In genomic region chr7:141290365-141290764, GRCh38 we compare ENCODE assay signal across 22 cellular contexts.
A peak's percentile ranks its signal among the peaks of the same experiment; 100 is the strongest.
DNase-seq lines count a peak whose midpoint lies in the region; ATAC-seq and TF ChIP-seq lines count a peak whose summit lies in the region.
"Had no signal": no experiment of that assay in that cellular context is flagged by ENCODE, and none has a peak within 500 bp of the region (broad histone marks: within the 10 kb centered on the region; RNA-seq: fewer than 3 reads in every experiment).

No MANE protein-coding gene starts in this region.

- H3K36me3 Mint-ChIP-seq in WTC11 (no peaks in the 10 kb centered on the region), osteocyte (ENCODE audit: unreplicated experiment) (no peaks in the 10 kb centered on the region)
- H3K36me3 Mint-ChIP-seq: CD4-positive, CD25-positive, alpha-beta regulatory T cell; CD8-positive, alpha-beta T cell had no signal

- H3K27ac Mint-ChIP-seq in WTC11 (peak overlapping the region; percentile 4; the same call in 1 of the 2 replicates), osteocyte (ENCODE audit: unreplicated experiment) (no peak overlapping the region)
- H3K27ac Mint-ChIP-seq: CD4-positive, CD25-positive, alpha-beta regulatory T cell; CD8-positive, alpha-beta T cell; H9 had no signal

- no peak overlapping the region for H3K4me3 ChIP-seq in right cardiac atrium (ENCODE audit: low read length)
- H3K4me3 ChIP-seq in BLaER1 treated with 17β-estradiol and CSF1 and Interleukin-3, amounts not matched to agents 10 nM and 100 nM, result no peak overlapping the region
- H3K4me3 ChIP-seq: A549, GM12878, GM23248 had no signal

- intact Hi-C loops in right cardiac atrium (cut with DNase I) (no loop called here), Right ventricle myocardium inferior (cut with DNase I) (no loop called here)

- H3K27ac ChIP-seq in right cardiac atrium (ENCODE audit: low read length), result peak overlapping the region; percentile 81
- H3K27ac ChIP-seq in BLaER1 treated with 17β-estradiol and CSF1 and Interleukin-3, amounts not matched to agents 10 nM and 100 nM, result no peak overlapping the region
- H3K27ac ChIP-seq: A549, C4-2B, GM23248 had no signal

- CTCF ChIA-PET in WTC11 (lab: Charles Lee), result interaction anchor here (2.5 kb wide), 1 partner anchor 243 kb away, joined by 6 read pairs; no protein-coding TSS in a partner anchor

- H3K4me1 Mint-ChIP-seq in WTC11, result peaks cover 32% of the 10 kb centered on the region
- no peaks in the 10 kb centered on the region for H3K4me1 Mint-ChIP-seq in osteocyte (ENCODE audit: unreplicated experiment)
- H3K4me1 Mint-ChIP-seq: CD4-positive, CD25-positive, alpha-beta regulatory T cell had no signal

- WGBS in right cardiac atrium, result 87% methylated on average over 8 of the region's 8 CpGs

- no peak overlapping the region for H3K9ac ChIP-seq in BLaER1 treated with 17β-estradiol and CSF1 and Interleukin-3, amounts not matched to agents 10 nM and 100 nM
- H3K9ac ChIP-seq: GM23248 had no signal

- no peaks in the 10 kb centered on the region for H3K27me3 Mint-ChIP-seq in WTC11 (ENCODE audit: low read depth)
- peaks cover 6% of the 10 kb centered on the region for H3K27me3 Mint-ChIP-seq in osteocyte (ENCODE audit: unreplicated experiment)
- H3K27me3 Mint-ChIP-seq: CD4-positive, CD25-positive, alpha-beta regulatory T cell had no signal

- H3K4me3 Mint-ChIP-seq in WTC11, result no peak overlapping the region
- H3K4me3 Mint-ChIP-seq in osteocyte (ENCODE audit: unreplicated experiment), result no peak overlapping the region
- H3K4me3 Mint-ChIP-seq: CD4-positive, CD25-positive, alpha-beta regulatory T cell; CD8-positive, alpha-beta T cell; H9 had no signal

- H4K20me1 ChIP-seq in BLaER1 treated with 17β-estradiol and CSF1 and Interleukin-3, amounts not matched to agents 10 nM and 100 nM, result no peaks in the 10 kb centered on the region

- peak overlapping the region; percentile 59 to 80 (median 71); a peak in 21 of 22 replicates for H3K4me2 ChIP-seq in BLaER1 treated with 17β-estradiol and CSF1 and Interleukin-3, amounts not matched to agents 10 nM and 100 nM
- H3K4me2 ChIP-seq: A549 had no signal

- no peaks in the 10 kb centered on the region for H3K9me3 Mint-ChIP-seq in WTC11
- no peaks in the 10 kb centered on the region for H3K9me3 Mint-ChIP-seq in osteocyte (ENCODE audit: unreplicated experiment)
- H3K9me3 Mint-ChIP-seq: CD8-positive, alpha-beta T cell; H9 had no signal

- peaks cover 9% of the 10 kb centered on the region for H3K4me1 ChIP-seq in right cardiac atrium (ENCODE audit: control insufficient read depth, insufficient read depth, low read length)
- H3K4me1 ChIP-seq in BLaER1 treated with 17β-estradiol and CSF1 and Interleukin-3, amounts not matched to agents 10 nM and 100 nM, result peaks cover 15 to 46% (median 21%) of the 10 kb centered on the region in 10 experiments
- H3K4me1 ChIP-seq: A549, BE2C, Caco-2 had no signal

- DNase-seq in right cardiac atrium (no peak), Right ventricle myocardium inferior (ENCODE audit: missing footprints) (no peak), WTC11 (ENCODE audit: low spot score) (no peak), NCI-H2029 (lab: John Stamatoyannopoulos, UW) (no peak), GF-D8 (lab: John Stamatoyannopoulos, UW) (no peak), osteocyte (ENCODE audit: extremely low spot score, unreplicated experiment) (no peak)
- DNase-seq: 8988T; ACHN; AML-193; BE2C; Caco-2; CD4-positive, CD25-positive, alpha-beta regulatory T cell; CD8-positive, alpha-beta T cell; DMS153; DND-41; GM23248; H9 had no signal

- no peaks in the 10 kb centered on the region for H3K36me3 ChIP-seq in BLaER1 treated with 17β-estradiol and CSF1 and Interleukin-3, amounts not matched to agents 10 nM and 100 nM
- H3K36me3 ChIP-seq: BE2C had no signal

- no peaks in the 10 kb centered on the region for H3K9me3 ChIP-seq in right cardiac atrium (ENCODE audit: control insufficient read depth, low read length)
- no peaks in the 10 kb centered on the region for H3K9me3 ChIP-seq in BLaER1 treated with 17β-estradiol and CSF1 and Interleukin-3, amounts not matched to agents 10 nM and 100 nM (replicated peaks in 1 of 11)
- H3K9me3 ChIP-seq: A549, BE2C, Caco-2 had no signal

- H3K27me3 ChIP-seq in right cardiac atrium (ENCODE audit: control insufficient read depth, insufficient read depth), result no peaks in the 10 kb centered on the region
- H3K27me3 ChIP-seq in BLaER1 treated with 17β-estradiol and CSF1 and Interleukin-3, amounts not matched to agents 10 nM and 100 nM, result no peaks in the 10 kb centered on the region
- H3K27me3 ChIP-seq: BE2C had no signal

- TF ChIP-seq CTCF in WTC11 (IDR thresholded peaks at IDR 0.05), result no peak
- TF ChIP-seq CTCF in osteocyte (IDR thresholded peaks at IDR 0.05), result no peak

- ATAC-seq in right cardiac atrium (no peak), Right ventricle myocardium inferior (no peak), WTC11 (no peak)
- ATAC-seq: A549; CD8-positive, alpha-beta T cell; GM12878; HCT116 had no signal

- POLR2A ChIA-PET in WTC11 (lab: Charles Lee), result no interaction called here

TF ChIP-seq in WTC11, 78 proteins besides CTCF, POLR2A, EP300 and RAD21:
- TF ChIP-seq ELF4 (CRISPR knock-in tag; IDR thresholded peaks at IDR 0.05; ENCODE audit: low read depth), result no peak
- no peak for TF ChIP-seq RORB (CRISPR knock-in tag; IDR thresholded peaks at IDR 0.05)
- TF ChIP-seq, protein P1, sequence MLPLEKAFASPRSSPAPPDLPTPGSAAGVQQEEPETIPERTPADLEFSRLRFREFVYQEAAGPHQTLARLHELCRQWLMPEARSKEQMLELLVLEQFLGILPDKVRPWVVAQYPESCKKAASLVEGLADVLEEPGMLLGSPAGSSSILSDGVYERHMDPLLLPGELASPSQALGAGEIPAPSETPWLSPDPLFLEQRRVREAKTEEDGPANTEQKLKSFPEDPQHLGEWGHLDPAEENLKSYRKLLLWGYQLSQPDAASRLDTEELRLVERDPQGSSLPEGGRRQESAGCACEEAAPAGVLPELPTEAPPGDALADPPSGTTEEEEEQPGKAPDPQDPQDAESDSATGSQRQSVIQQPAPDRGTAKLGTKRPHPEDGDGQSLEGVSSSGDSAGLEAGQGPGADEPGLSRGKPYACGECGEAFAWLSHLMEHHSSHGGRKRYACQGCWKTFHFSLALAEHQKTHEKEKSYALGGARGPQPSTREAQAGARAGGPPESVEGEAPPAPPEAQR (CRISPR knock-in tag; IDR thresholded peaks at IDR 0.05), result no peak
- TF ChIP-seq TCF7 (CRISPR knock-in tag; IDR thresholded peaks at IDR 0.05; ENCODE audit: low read depth), result no peak
- no peak for TF ChIP-seq ZNF138 (CRISPR knock-in tag; conservative IDR thresholded peaks at IDR 0.05)
- no peak for TF ChIP-seq TEAD4 (CRISPR knock-in tag; IDR thresholded peaks at IDR 0.05)
- no peak for TF ChIP-seq OVOL2 (CRISPR knock-in tag; IDR thresholded peaks at IDR 0.05; ENCODE audit: borderline replicate concordance)
